32 cellular contexts compared by ENCODE assay signal in genomic region chr5:8953911-8954310, GRCh38.
"Had no signal": no experiment of that assay in that cellular context is flagged by ENCODE, and none has a peak within 500 bp of the region (broad histone marks: within the 10 kb centered on the region; RNA-seq: fewer than 3 reads in every experiment).

No MANE protein-coding gene starts in this region.

- H3K9me3 Mint-ChIP-seq: nephron had no signal

- H3K4me1 Mint-ChIP-seq: activated naive CD8-positive, alpha-beta T cell treated with anti-CD3 and anti-CD28 coated beads for 36 hours; nephron had no signal

- H3K4me1 ChIP-seq: left ventricle myocardium inferior, right lobe of liver, testis, transverse colon had no signal

- H3K27ac ChIP-seq: hepatocyte, left ventricle myocardium inferior, ovary, right lobe of liver, skin epidermis, testis, transverse colon, WERI-Rb-1 had no signal

- H3K9me3 ChIP-seq: left ventricle myocardium inferior, mucosa of descending colon, ovary, right lobe of liver, testis, transverse colon had no signal

- H3K36me3 ChIP-seq: left ventricle myocardium inferior, ovary, right lobe of liver, transverse colon, WERI-Rb-1 had no signal

- FAIRE-seq: TTC549, urothelium cell line had no signal

- H2AFZ ChIP-seq: hepatocyte had no signal

- H3K27me3 ChIP-seq: hepatocyte, ovary, right lobe of liver, testis, transverse colon had no signal

- H3K4me2 ChIP-seq: hepatocyte had no signal

- H3K27me3 Mint-ChIP-seq: activated naive CD8-positive, alpha-beta T cell treated with anti-CD3 and anti-CD28 coated beads for 36 hours; effector memory CD8-positive, alpha-beta T cell; progenitor cell of endocrine pancreas had no signal

- H3K4me3 ChIP-seq: hepatocyte, left ventricle myocardium inferior, lung, mucosa of descending colon, ovary, right lobe of liver, skin epidermis, testis, transverse colon had no signal

- H3K27ac Mint-ChIP-seq: activated naive CD4-positive, alpha-beta T cell treated with anti-CD3 and anti-CD28 coated beads for 36 hours; activated naive CD8-positive, alpha-beta T cell treated with anti-CD3 and anti-CD28 coated beads for 36 hours; activated T-helper 1 cell treated with anti-CD3 and anti-CD28 coated beads, Interleukin-12 subunit alpha, Interleukin-12 subunit beta, Interleukin-2, Interleukin-4 antibody, amounts not matched to agents 30 ng/mL and 10 ng/mL and 1 ng/mL, durations not matched to agents 14 hours and 24 hours and 36 hours; effector memory CD8-positive, alpha-beta T cell; nephron; progenitor cell of endocrine pancreas had no signal

- H3K79me2 ChIP-seq: hepatocyte had no signal

- H3K4me3 Mint-ChIP-seq: activated naive CD4-positive, alpha-beta T cell treated with anti-CD3 and anti-CD28 coated beads for 36 hours; activated naive CD8-positive, alpha-beta T cell treated with anti-CD3 and anti-CD28 coated beads for 36 hours; activated T-helper 1 cell treated with anti-CD3 and anti-CD28 coated beads, Interleukin-12 subunit alpha, Interleukin-12 subunit beta, Interleukin-2, Interleukin-4 antibody, amounts not matched to agents 30 ng/mL and 10 ng/mL and 1 ng/mL, durations not matched to agents 14 hours and 24 hours and 36 hours; effector memory CD8-positive, alpha-beta T cell; nephron had no signal

- DNase-seq: activated CD4-positive, alpha-beta T cell treated with anti-CD3 and anti-CD28 coated beads for 48 hours; activated CD4-positive, alpha-beta T cell treated with anti-CD3 and anti-CD28 coated beads, Interleukin-2, amount 50 U/mL, for 48 hours; activated CD8-positive, alpha-beta memory T cell treated with anti-CD3 and anti-CD28 coated beads, Interleukin-2, amount 50 U/mL, for 4 hours; activated effector memory CD4-positive, alpha-beta T cell treated with anti-CD3 and anti-CD28 coated beads, Interleukin-2, amount 50 U/mL, for 16 hours; activated naive CD4-positive, alpha-beta T cell treated with anti-CD3 and anti-CD28 coated beads for 36 hours; activated naive CD8-positive, alpha-beta T cell treated with anti-CD3 and anti-CD28 coated beads for 36 hours; activated T-cell treated with anti-CD3 and anti-CD28 coated beads, Interleukin-2, amount 50 U/mL, for 1 hour; amniotic stem cell; caudate nucleus; cortex of kidney; effector memory CD8-positive, alpha-beta T cell; erythroblast; islet precursor cell; left ventricle myocardium inferior; mucosa of descending colon; ovary; right lobe of liver; stimulated activated CD4-positive, alpha-beta T cell treated with anti-CD3 and anti-CD28 coated beads, Interleukin-12 subunit alpha, Interleukin-12 subunit beta, amount 100 ng/mL, for 4 hours; stimulated activated CD4-positive, alpha-beta T cell treated with anti-CD3 and anti-CD28 coated beads, Interleukin-4, amount 100 ng/mL, for 1 hour; stimulated activated naive CD8-positive, alpha-beta T cell treated with anti-CD3 and anti-CD28 coated beads, Interleukin-15, Interleukin-2, amounts not matched to agents 100 U/mL and 50 U/mL, for 24 hours; T-helper 9 cell; testis; transverse colon; WERI-Rb-1 had no signal

- H3K36me3 Mint-ChIP-seq: activated naive CD8-positive, alpha-beta T cell treated with anti-CD3 and anti-CD28 coated beads for 36 hours had no signal
